ENCODE assay signal across 11 cellular contexts in the genomic region with DNA sequence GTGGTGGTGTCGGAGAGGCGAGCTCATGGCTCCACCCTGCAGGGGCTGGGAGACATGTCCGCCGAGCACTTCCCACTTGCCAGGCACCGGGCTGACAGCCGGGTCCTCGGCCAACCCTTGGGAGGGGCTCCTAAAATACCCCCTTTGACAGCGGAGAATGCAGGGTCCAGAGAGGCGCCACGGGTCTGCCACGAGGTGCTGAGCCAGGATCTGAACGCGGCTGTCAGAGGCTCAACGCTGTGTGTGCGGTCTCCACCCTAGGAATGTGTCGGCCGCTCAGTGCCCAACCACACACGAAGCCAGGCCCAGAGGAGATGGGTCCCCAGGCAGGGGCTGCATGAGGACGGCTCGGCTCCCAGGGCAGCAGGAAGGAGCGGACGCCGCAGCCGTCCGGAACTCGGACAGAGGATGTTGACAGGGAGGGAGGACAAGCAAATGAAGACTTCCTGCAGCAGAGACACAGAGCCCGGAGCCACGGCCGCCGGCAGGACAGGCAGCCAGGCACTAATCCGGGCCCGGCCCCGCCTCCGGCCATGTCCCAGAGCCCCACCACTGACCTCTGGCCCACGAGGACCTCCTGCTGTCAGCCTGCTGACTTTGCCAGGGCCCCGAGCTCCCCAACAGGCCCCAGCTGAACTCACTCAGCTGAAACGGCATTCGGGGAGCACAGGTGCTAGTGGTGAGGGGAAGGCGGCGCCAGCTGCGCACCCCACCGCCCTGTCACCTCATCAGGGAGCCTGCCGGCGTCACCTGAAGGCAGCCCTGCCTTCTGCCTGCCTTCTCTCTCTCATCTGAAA. TPM values are rescaled to one million over a fixed set of nuclear protein-coding genes. Genes with fewer than 3 reads are reported as not detected.
A peak's percentile ranks its signal among the peaks of the same experiment; 100 is the strongest.
DNase-seq lines count a peak whose midpoint lies in the region; ATAC-seq, FAIRE-seq and TF ChIP-seq lines count a peak whose summit lies in the region.
"Had no signal": no experiment of that assay in that cellular context is flagged by ENCODE, and none has a peak within 500 bp of the region (broad histone marks: within the 10 kb centered on the region; RNA-seq: fewer than 3 reads in every experiment).

No MANE protein-coding gene starts in this region.

- H4K5ac ChIP-seq in H9 (ENCODE audit: insufficient read length, low read depth, low read length): no peak overlapping the region

- H2BK20ac ChIP-seq in H9 (ENCODE audit: low read depth, low read length, poor library complexity, severe bottlenecking): no peak overlapping the region

- H3K9me3 Mint-ChIP-seq in H9: no peaks in the 10 kb centered on the region; a peak in 1 of 5 replicates

- peaks cover 31% of the 10 kb centered on the region; the same call in 1 of the 2 replicates for H3K79me2 ChIP-seq in H9 (ENCODE audit: insufficient read depth, low read length)
- H3K79me2 ChIP-seq in HepG2 (ENCODE audit: insufficient read depth, low read length): peaks cover 95% of the 10 kb centered on the region

- H4K8ac ChIP-seq in H9 (replicated peaks; ENCODE audit: insufficient read length, low read depth, low read length): no peak overlapping the region

- H3K36me3 ChIP-seq in HepG2 (replicated peaks in 1 of 2; ENCODE audit: control insufficient read depth in 1 of 2, insufficient read depth in 2 of 2, low read length in 2 of 2): peaks cover 0 to 8% of the 10 kb centered on the region in 2 experiments; a peak in 1 of 5 replicates
- H3K36me3 ChIP-seq in upper lobe of left lung: no peaks in the 10 kb centered on the region

- peak; percentile 71 for FAIRE-seq in HepG2 (lab: Jason Lieb, UNC)

- H3K56ac ChIP-seq in H9 (ENCODE audit: insufficient read length, low read depth, low read length): no peak overlapping the region

- H3K4me3 Mint-ChIP-seq in H9: no peak overlapping the region; a peak in 1 of 5 replicates
- H3K4me3 Mint-ChIP-seq: activated naive CD8-positive, alpha-beta T cell had no signal

- H3K27me3 ChIP-seq in H9 (ENCODE audit: insufficient read depth, low read length) (no peaks in the 10 kb centered on the region), HepG2 (ENCODE audit: control insufficient read depth in 1 of 2, insufficient read depth in 2 of 2, low read length in 2 of 2) (no peaks in the 10 kb centered on the region), upper lobe of left lung (no peaks in the 10 kb centered on the region)

- H3K9me3 ChIP-seq in H9 (ENCODE audit: control insufficient read depth, low read depth, low read length) (no peaks in the 10 kb centered on the region), HepG2 (ENCODE audit: low read length) (no peaks in the 10 kb centered on the region), upper lobe of left lung (no peaks in the 10 kb centered on the region)

- H3K9ac ChIP-seq in H9 (ENCODE audit: extremely low read depth, insufficient read length, low read length): no peak overlapping the region
- H3K9ac ChIP-seq in HepG2 (ENCODE audit: insufficient read depth, low read depth, low read length): peak overlapping the region; percentile 68

- no peak overlapping the region for H3K27ac ChIP-seq in H9 (ENCODE audit: insufficient read length, low read depth, low read length)
- peak overlapping the region; percentile 92 for H3K27ac ChIP-seq in HepG2 (ENCODE audit: extremely low read length, insufficient read depth, low read length)
- peak overlapping the region; percentile 77 to 89 (median 80) for H3K27ac ChIP-seq in upper lobe of left lung

- no peaks in the 10 kb centered on the region for H3K27me3 Mint-ChIP-seq in H9 (ENCODE audit: low read depth)
- H3K27me3 Mint-ChIP-seq: activated naive CD8-positive, alpha-beta T cell had no signal

- H2BK120ac ChIP-seq in H9 (ENCODE audit: low read depth, low read length, poor library complexity, severe bottlenecking): no peak overlapping the region

- TF ChIP-seq POLR2A in HepG2 (IDR thresholded peaks at IDR 0.05; ENCODE audit: insufficient read depth in 1 of 2, low read depth in 2 of 2, low read length in 2 of 2) (no peak), upper lobe of left lung (IDR thresholded peaks at IDR 0.05) (peak in 1 of 4 donors; percentile 37)

- H3K23ac ChIP-seq in H9 (ENCODE audit: insufficient read length, low read depth, low read length): no peak overlapping the region

- no peak overlapping the region for H3K4ac ChIP-seq in H9 (ENCODE audit: low read depth, low read length)

- H3K23me2 ChIP-seq in H9 (ENCODE audit: insufficient read length, low read depth, low read length, poor library complexity, severe bottlenecking): no peaks in the 10 kb centered on the region

- TF ChIP-seq RAD21 in HepG2 (CRISPR knock-in tag; IDR thresholded peaks at IDR 0.05): peak; percentile 20

- H2BK12ac ChIP-seq in H9 (ENCODE audit: insufficient read length, low read depth, low read length): no peak overlapping the region

- in situ Hi-C loops in astrocyte of the spinal cord (cut with HindIII; ENCODE audit: low sequenced_read_pairs) (no loop called here), HepG2 (cut with HindIII; ENCODE audit: extremely low pct_ligation_motif_present, low pct_unique_long_range_greater_than_20kb) (no loop called here)

- WGBS in H9 (ENCODE audit: extremely low coverage, insufficient read length, low lambda C conversion rate): no CpG with 5 or more reads among the region's 44 CpGs
- WGBS in HepG2 (ENCODE audit: low lambda C conversion rate): 0% methylated on average over 7 of the region's 44 CpGs
- WGBS in upper lobe of left lung, 2 donors: 53 to 60% methylated on average over 32 to 33 of the region's 44 CpGs

- H3K4me1 ChIP-seq in H9 (ENCODE audit: insufficient read depth, low read length) (no peaks in the 10 kb centered on the region), HepG2 (ENCODE audit: insufficient read depth, low read length) (peaks cover 79% of the 10 kb centered on the region), upper lobe of left lung (peaks cover 20 to 49% (median 35%) of the 10 kb centered on the region in 4 donors)

- intact Hi-C loops in HepG2 (cut with micrococcal nuclease; ENCODE audit: unreplicated experiment): loop anchor here (1.0 to 5.0 kb wide), 3 partner anchors 11 to 57 kb away; no protein-coding TSS in a partner anchor

- H2BK15ac ChIP-seq in H9 (ENCODE audit: low read depth, low read length): no peak overlapping the region

- peak in 1 of 2 experiments; percentile 46; a peak in 1 of 4 replicates for TF ChIP-seq EP300 in HepG2 (IDR thresholded peaks at IDR 0.05; ENCODE audit: low read depth in 2 of 2, low read length in 2 of 2)
- no peak for TF ChIP-seq EP300 in HepG2 (CRISPR knock-in tag; IDR thresholded peaks at IDR 0.05; ENCODE audit: borderline replicate concordance)
- no peak for TF ChIP-seq EP300 in upper lobe of left lung (IDR thresholded peaks at IDR 0.05)

- H2AFZ ChIP-seq in H9 (ENCODE audit: low read length): no peak overlapping the region
- H2AFZ ChIP-seq in HepG2 (ENCODE audit: low read length): no peak overlapping the region

- H3K79me1 ChIP-seq in H9 (ENCODE audit: insufficient read depth, low read depth, low read length, poor library complexity, severe bottlenecking): no peaks in the 10 kb centered on the region

- no peak overlapping the region for H2BK5ac ChIP-seq in H9 (ENCODE audit: insufficient read length, low read length)

- peak overlapping the region in 1 of 3 experiments; percentile 35; a peak in 1 of 7 replicates for H3K27ac Mint-ChIP-seq in H9
- H3K27ac Mint-ChIP-seq: activated naive CD8-positive, alpha-beta T cell had no signal

- H3K36me3 Mint-ChIP-seq in H9 (ENCODE audit: insufficient read depth in 1 of 3, low read depth in 3 of 3): peaks cover 0 to 2% (median under 1%) of the 10 kb centered on the region in 3 experiments; a peak in 4 of 7 replicates
- H3K36me3 Mint-ChIP-seq: activated naive CD8-positive, alpha-beta T cell had no signal

- H3K4me2 ChIP-seq in H9 (ENCODE audit: insufficient read depth, insufficient read length, low read length) (no peak overlapping the region), HepG2 (ENCODE audit: low read depth, low read length) (peak overlapping the region; percentile 95)

- H3K14ac ChIP-seq in H9 (ENCODE audit: insufficient read depth, low read length): no peak overlapping the region; the same call in 1 of the 2 replicates

- H3T11ph ChIP-seq in H9 (ENCODE audit: low read length): no peak overlapping the region

- peak; percentile 31 for DNase-seq in H9
- peak; percentile 30 for DNase-seq in astrocyte of the spinal cord (ENCODE audit: low read depth, low spot score)
- DNase-seq in HepG2 (ENCODE audit: low spot score): peak; percentile 80
- peak; percentile 40 to 88 for DNase-seq in upper lobe of left lung
- DNase-seq in T-helper 1 cell: no peak
- DNase-seq in activated CD4-positive, alpha-beta T cell treated with anti-CD3 and anti-CD28 coated beads, Interleukin-2, amount 50 U/mL, for 48 hours: no peak
- DNase-seq in CD1c-positive myeloid dendritic cell (ENCODE audit: extremely low spot score): no peak
- DNase-seq: midbrain, NCI-H510A treated with DMSO at 0.1 percent for 48 hours had no signal

- H3K4me3 ChIP-seq in astrocyte of the spinal cord (ENCODE audit: low read depth, low read length): no peak overlapping the region
- H3K4me3 ChIP-seq in HepG2 (replicated peaks in 1 of 3; ENCODE audit: insufficient read depth in 1 of 3, low read depth in 2 of 3, low read length in 3 of 3): peak overlapping the region; percentile 48 to 73 (median 48)
- H3K4me3 ChIP-seq in upper lobe of left lung: peak overlapping the region in 2 of 4 donors; percentile 24 to 32

- H4K20me1 ChIP-seq in H9 (ENCODE audit: control insufficient read depth, insufficient read depth, insufficient read length): no peaks in the 10 kb centered on the region
- H4K20me1 ChIP-seq in HepG2 (ENCODE audit: insufficient read depth, low read length): peaks cover 8% of the 10 kb centered on the region; the same call in 1 of the 2 replicates

- POLR2A ChIA-PET in HepG2 (lab: Yijun Ruan, JAX): interaction anchor here (0.6 to 3.3 kb wide), 11 partner anchors 11 to 190 kb away, joined by 3 to 24 read pairs (median 5); partner anchors contain the start of gene BRD3OS

- CTCF ChIA-PET in HepG2 (lab: Yijun Ruan, JAX; ENCODE audit: low intra/inter-chr PET ratio, low total read pairs): no interaction called here

- H2AK5ac ChIP-seq in H9 (ENCODE audit: insufficient read length, low read length): no peak overlapping the region

- H3K18ac ChIP-seq in H9 (ENCODE audit: insufficient read length, low read depth, low read length): no peak overlapping the region

- H3K4me1 Mint-ChIP-seq in H9: peaks cover 39 to 43% of the 10 kb centered on the region in 2 experiments

- peak; percentile 81 for ATAC-seq in HepG2
- ATAC-seq in upper lobe of left lung (ENCODE audit: low FRiP score in 2 of 2): peak; percentile 17 to 53
- no peak for ATAC-seq in HG02610 (IDR thresholded peaks at IDR 0.05; ENCODE audit: unreplicated experiment)

- no peak overlapping the region for H4K91ac ChIP-seq in H9 (ENCODE audit: insufficient read length, low read depth, low read length)

- no peak for TF ChIP-seq CTCF in H9 (conservative IDR thresholded peaks at IDR 0.05)
- TF ChIP-seq CTCF in astrocyte of the spinal cord (IDR thresholded peaks at IDR 0.05; ENCODE audit: low read depth, low read length): no peak
- peak; percentile 65 for TF ChIP-seq CTCF in HepG2 (CRISPR knock-in tag; IDR thresholded peaks at IDR 0.05)
- no peak for TF ChIP-seq CTCF in upper lobe of left lung (IDR thresholded peaks at IDR 0.05)

- TSS peak; percentile 31 for BruUV-seq in HepG2 (replicated peaks; lab: Mats Ljungman, UMichigan)

RNA-seq across cellular contexts. Expression of gene VAV2, which starts 12.8 kb away (rescaled TPM):
- total RNA-seq in H9 (2021) (58.7 and 58.9 TPM in 2 replicates), HepG2 (2016; rRNA removed; fragmentation: Illumina TruSeq; extraction: Trizol) (21.2 and 22.5 TPM in 2 replicates), upper lobe of left lung (10 to 100 TPM; 12.0 to 38.8 (median 22.0) TPM)
- total RNA-seq in HepG2 (2016; cell fraction: cytosol; rRNA removed; fragmentation: Illumina TruSeq; extraction: Trizol; ENCODE audit: low read depth): 11.6 and 15.3 TPM in 2 replicates
- total RNA-seq in HepG2 (2016; cell fraction: insoluble cytoplasmic fraction; rRNA removed; fragmentation: Illumina TruSeq; extraction: Trizol): 17.5 and 22.6 TPM in 2 replicates
- 15.0 and 15.8 TPM in 2 replicates for total RNA-seq in HepG2 (2016; cell fraction: membrane; rRNA removed; fragmentation: Illumina TruSeq; extraction: Trizol)
- total RNA-seq in HepG2 (2016; cell fraction: nucleus; rRNA removed; fragmentation: Illumina TruSeq; extraction: Trizol): 24.8 and 26.3 TPM in 2 replicates
- polyA plus RNA-seq in HepG2 (2011; rRNA removed): 22.9 and 32.7 TPM in 2 replicates
- polyA plus RNA-seq in HepG2 (2011; cell fraction: cytosol; rRNA removed): 23.2 and 24.2 TPM in 2 replicates
- 70.9 and 79.3 TPM in 2 replicates for polyA plus RNA-seq in HepG2 (2011; cell fraction: nucleus; rRNA removed)
- polyA plus RNA-seq in HepG2 (2012): 34.9 and 35.5 TPM in 2 replicates
- 2.1 and 2.5 TPM in 2 replicates for polyA plus RNA-seq in HepG2 (2016; cell fraction: cytosol; fragmentation: Illumina TruSeq; extraction: Trizol; ENCODE audit: low read depth)
- 21.5 and 26.8 TPM in 2 replicates for polyA plus RNA-seq in HepG2 (2016; cell fraction: insoluble cytoplasmic fraction; fragmentation: Illumina TruSeq; extraction: Trizol; ENCODE audit: low read depth)
- 8.7 and 9.2 TPM in 2 replicates for polyA plus RNA-seq in HepG2 (2016; cell fraction: membrane; fragmentation: Illumina TruSeq; extraction: Trizol; ENCODE audit: low read depth)
- polyA plus RNA-seq in HepG2 (2016; cell fraction: nucleus; fragmentation: Illumina TruSeq; extraction: Trizol; ENCODE audit: insufficient read depth, low read depth): 61.9 and 62.3 TPM in 2 replicates
- 37.6 and 51.8 TPM in 2 replicates for polyA minus RNA-seq in HepG2 (2011; rRNA and poly(A)+ RNA removed; ENCODE audit: low replicate concordance)
- polyA minus RNA-seq in HepG2 (2011; cell fraction: cytosol; rRNA and poly(A)+ RNA removed): 33.6 and 35.2 TPM in 2 replicates
- 32.7 and 34.4 TPM in 2 replicates for polyA minus RNA-seq in HepG2 (2011; cell fraction: nucleus; rRNA and poly(A)+ RNA removed)

RNA-seq across cellular contexts. Expression of gene BRD3OS, which starts 46.0 kb away (rescaled TPM):
- total RNA-seq in H9 (2021) (16.4 and 17.8 TPM in 2 replicates), HepG2 (2016; rRNA removed; fragmentation: Illumina TruSeq; extraction: Trizol) (4.9 and 5.0 TPM in 2 replicates), upper lobe of left lung (10 to 100 TPM in 4 of 6 donors, 1 to 10 TPM in 2; 7.0 to 17.8 (median 11.6) TPM)
- total RNA-seq in HepG2 (2016; cell fraction: cytosol; rRNA removed; fragmentation: Illumina TruSeq; extraction: Trizol; ENCODE audit: low read depth): 2.6 and 4.1 TPM in 2 replicates
- 4.9 and 5.5 TPM in 2 replicates for total RNA-seq in HepG2 (2016; cell fraction: insoluble cytoplasmic fraction; rRNA removed; fragmentation: Illumina TruSeq; extraction: Trizol)
- 10.3 and 11.9 TPM in 2 replicates for total RNA-seq in HepG2 (2016; cell fraction: membrane; rRNA removed; fragmentation: Illumina TruSeq; extraction: Trizol)
- 3.1 and 4.3 TPM in 2 replicates for total RNA-seq in HepG2 (2016; cell fraction: nucleus; rRNA removed; fragmentation: Illumina TruSeq; extraction: Trizol)
- polyA plus RNA-seq in HepG2 (2011; rRNA removed): 3.9 and 5.7 TPM in 2 replicates
- 3.3 and 4.0 TPM in 2 replicates for polyA plus RNA-seq in HepG2 (2011; cell fraction: cytosol; rRNA removed)
- 3.3 and 3.7 TPM in 2 replicates for polyA plus RNA-seq in HepG2 (2011; cell fraction: nucleus; rRNA removed)
- 2.3 and 2.6 TPM in 2 replicates for polyA plus RNA-seq in HepG2 (2012)
- 4.5 and 6.0 TPM in 2 replicates for polyA plus RNA-seq in HepG2 (2016; cell fraction: cytosol; fragmentation: Illumina TruSeq; extraction: Trizol; ENCODE audit: low read depth)
- polyA plus RNA-seq in HepG2 (2016; cell fraction: insoluble cytoplasmic fraction; fragmentation: Illumina TruSeq; extraction: Trizol; ENCODE audit: low read depth): 5.4 and 5.8 TPM in 2 replicates
- polyA plus RNA-seq in HepG2 (2016; cell fraction: membrane; fragmentation: Illumina TruSeq; extraction: Trizol; ENCODE audit: low read depth): 8.8 and 10.1 TPM in 2 replicates
- 4.3 and 5.4 TPM in 2 replicates for polyA plus RNA-seq in HepG2 (2016; cell fraction: nucleus; fragmentation: Illumina TruSeq; extraction: Trizol; ENCODE audit: insufficient read depth, low read depth)
- polyA minus RNA-seq in HepG2 (2011; rRNA and poly(A)+ RNA removed; ENCODE audit: low replicate concordance): 5.6 and 12.7 TPM in 2 replicates
- 2.5 and 3.1 TPM in 2 replicates for polyA minus RNA-seq in HepG2 (2011; cell fraction: cytosol; rRNA and poly(A)+ RNA removed)
- polyA minus RNA-seq in HepG2 (2011; cell fraction: nucleus; rRNA and poly(A)+ RNA removed): 1.5 and 2.1 TPM in 2 replicates

Comparison
In these comparisons a context has a peak if more than half of its experiments do, and no peak if none do; other contexts are left out.
1. DNase-seq: peak in H9 (single experiment), astrocyte of the spinal cord (single experiment), HepG2 (single experiment) and upper lobe of left lung (2 of 2); none in T-helper 1 cell (0 of 5), activated CD4-positive, alpha-beta T cell treated with anti-CD3 and anti-CD28 coated beads, Interleukin-2, amount 50 U/mL, for 48 hours (0 of 2) and CD1c-positive myeloid dendritic cell (single experiment).